Comparison of ENCODE assay signal across 8 cellular contexts in the genomic region with DNA sequence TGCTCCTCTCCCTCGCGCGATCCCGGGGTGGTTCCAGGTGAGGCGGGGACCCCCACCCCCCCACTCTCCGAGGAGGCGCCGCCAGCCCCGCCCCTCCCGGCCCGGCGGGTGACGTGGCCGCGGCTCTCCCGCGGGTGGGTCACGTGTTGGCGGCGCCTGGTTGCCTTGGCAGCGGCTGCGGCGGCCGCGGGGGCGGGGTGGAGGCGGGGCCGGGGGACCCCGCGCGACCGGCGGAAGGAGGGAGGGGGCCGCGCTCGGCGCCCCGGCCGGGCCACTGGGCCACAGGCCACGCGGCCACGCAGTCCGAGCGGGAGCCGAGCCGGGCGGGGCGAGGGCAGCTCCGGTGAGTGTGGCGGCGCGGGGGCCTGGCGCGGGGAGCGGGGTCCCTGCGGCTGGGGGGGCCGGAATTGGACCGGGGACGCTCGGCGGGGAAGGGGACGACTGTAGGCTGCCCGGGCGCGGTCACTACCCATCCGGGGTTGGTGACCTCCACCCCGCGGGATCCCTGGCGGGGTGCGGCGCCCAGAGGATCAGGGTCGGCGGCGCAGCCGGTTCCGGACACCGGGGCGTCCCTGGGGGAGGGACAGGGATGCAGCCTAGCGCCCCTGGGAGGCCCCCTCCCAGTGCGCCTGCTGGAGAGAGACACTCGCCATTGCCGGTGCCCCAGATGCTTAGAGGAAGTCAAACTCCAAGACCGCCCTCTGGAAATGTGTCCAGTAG. TPM values are rescaled to one million over a fixed set of nuclear protein-coding genes. Genes with fewer than 3 reads are reported as not detected.
DNase-seq lines count a peak whose midpoint lies in the region; ATAC-seq and TF ChIP-seq lines count a peak whose summit lies in the region.

A gene (plus strand): TSS at position 257 of the 720 bp plus-strand sequence. CDS start 5,382 bp downstream, outside the sequence.

- H3K4me3 ChIP-seq in AG10803 (ENCODE audit: low read length) = peak within 1 kb of the TSS; percentile 72

- H3K36me3 Mint-ChIP-seq in activated T-cell treated with anti-CD3 and anti-CD28 coated beads, Interleukin-2, amount 50 U/mL, for 4 hours (ENCODE audit: insufficient read depth) = no peaks in the 10 kb centered on the region

- peak within 1 kb of the TSS; percentile 80 for H3K4me3 Mint-ChIP-seq in activated T-cell treated with anti-CD3 and anti-CD28 coated beads, Interleukin-2, amount 50 U/mL, for 4 hours

- TF ChIP-seq CTCF in AG10803 (conservative IDR thresholded peaks at IDR 0.05; ENCODE audit: low read length) = no peak; the same call in 1 of the 2 replicates

- in situ Hi-C loops in GM18951 (cut with MboI; ENCODE audit: low sequenced_read_pairs, unreplicated experiment) = no loop called here

- DNase-seq in AG10803 (ENCODE audit: low read depth) = peak; percentile 56
- DNase-seq in OCI-M1 (lab: John Stamatoyannopoulos, UW) = peak; percentile 70
- DNase-seq in activated T-cell treated with anti-CD3 and anti-CD28 coated beads, Interleukin-2, amount 50 U/mL, for 4 hours = peak; percentile 91
- DNase-seq in myocyte (ENCODE audit: low read depth) = peak; percentile 75
- DNase-seq in stimulated activated CD8-positive, alpha-beta memory T cell treated with anti-CD3 and anti-CD28 coated beads, Interleukin-7, amount 100 ng/mL, for 4 hours (ENCODE audit: low read depth in 2 of 2) = peak; percentile 70 to 87

- peaks cover 53% of the 10 kb centered on the region for H3K4me1 Mint-ChIP-seq in activated T-cell treated with anti-CD3 and anti-CD28 coated beads, Interleukin-2, amount 50 U/mL, for 4 hours (ENCODE audit: low read depth)

- no peaks in the 10 kb centered on the region for H3K9me3 Mint-ChIP-seq in activated T-cell treated with anti-CD3 and anti-CD28 coated beads, Interleukin-2, amount 50 U/mL, for 4 hours

- TF ChIP-seq POLR2A in GM18951 (IDR thresholded peaks at IDR 0.05; ENCODE audit: extremely low read depth, insufficient read depth, insufficient read length) = peak; percentile 70

- ATAC-seq in HG03354 (IDR thresholded peaks at IDR 0.05; ENCODE audit: poor library complexity, severe bottlenecking, unreplicated experiment) (peak; percentile 67), esophagus mucosa (peak; percentile 75)
- peak; percentile 81 for ATAC-seq in activated T-cell treated with anti-CD3 and anti-CD28 coated beads, Interleukin-2, amount 50 U/mL, for 4 hours

- H3K27me3 Mint-ChIP-seq in activated T-cell treated with anti-CD3 and anti-CD28 coated beads, Interleukin-2, amount 50 U/mL, for 4 hours (ENCODE audit: low read depth) = no peaks in the 10 kb centered on the region

RNA-seq across cellular contexts. Expression of the gene that starts here (rescaled TPM):
- 10 to 100 TPM; 24.8 to 35.9 (median 27.4) TPM for total RNA-seq in activated T-cell treated with anti-CD3 and anti-CD28 coated beads, Interleukin-2, amount 50 U/mL, for 4 hours
- 3.1 TPM for total RNA-seq in esophagus mucosa
- 33.5 and 55.6 TPM in 2 replicates for total RNA-seq in myocyte
- polyA plus RNA-seq in myocyte (2012) = 63.7 TPM

Comparison
In these comparisons a context has a peak if more than half of its experiments do, and no peak if none do; other contexts are left out.
1. Peak in every context shown above with its lines: DNase-seq, ATAC-seq and H3K4me3 ChIP-seq.